25 cellular contexts compared by ENCODE assay signal in genomic region chr1:9038338-9038650, GRCh38. TPM values are rescaled to one million over a fixed set of nuclear protein-coding genes. Genes with fewer than 3 reads are reported as not detected.
DNase-seq lines count a peak whose midpoint lies in the region; ATAC-seq, FAIRE-seq and TF ChIP-seq lines count a peak whose summit lies in the region.
"Had no signal": no experiment of that assay in that cellular context is flagged by ENCODE, and none has a peak within 500 bp of the region (broad histone marks: within the 10 kb centered on the region; RNA-seq: fewer than 3 reads in every experiment).

No MANE protein-coding gene starts in this region.

- H3K9me3 ChIP-seq in DOHH2 (ENCODE audit: control insufficient read depth, insufficient read depth, low read length) (peaks cover 19% of the 10 kb centered on the region), GM12878 (replicated peaks; ENCODE audit: control insufficient read depth, insufficient read depth, low read length) (peaks cover 12% of the 10 kb centered on the region), lower lobe of right lung (peaks cover 8% of the 10 kb centered on the region)
- H3K9me3 ChIP-seq: SK-N-SH had no signal

- POLR2A ChIA-PET in GM12878 (lab: Charles Lee): interaction anchor here (0.6 to 0.9 kb wide), 2 partner anchors 41 to 70 kb away, joined by 3 to 8 read pairs; no protein-coding TSS in a partner anchor

- TF ChIP-seq RAD21 in GM12878 (IDR thresholded peaks at IDR 0.05; ENCODE audit: insufficient read depth, low read depth, low read length): no peak

- peak overlapping the region; percentile 97 for H3K27ac ChIP-seq in DOHH2 (ENCODE audit: low read depth, low read length)
- H3K27ac ChIP-seq in GM12878 (ENCODE audit: control insufficient read depth, insufficient read depth): no peak overlapping the region; the same call in 1 of the 2 replicates
- H3K27ac ChIP-seq in lower lobe of right lung: no peak overlapping the region

- TF ChIP-seq EP300 in GM12878 (IDR thresholded peaks at IDR 0.05; ENCODE audit: borderline replicate concordance in 1 of 2, control insufficient read depth in 1 of 2, low read depth in 2 of 2, low read length in 2 of 2): no peak

- in situ Hi-C loops in GM12878 (cut with MboI): no loop called here

- H3K9me3 Mint-ChIP-seq in effector memory CD8-positive, alpha-beta T cell: peaks cover 9 to 12% of the 10 kb centered on the region in 2 donors

- H3K9ac ChIP-seq in GM12878 (ENCODE audit: control insufficient read depth, insufficient read depth, low read length): no peak overlapping the region
- H3K9ac ChIP-seq: SK-N-SH had no signal

- H3K79me2 ChIP-seq in DOHH2 (ENCODE audit: control insufficient read depth, low read length): peaks cover 1% of the 10 kb centered on the region; the same call in 1 of the 2 replicates
- no peaks in the 10 kb centered on the region for H3K79me2 ChIP-seq in GM12878 (ENCODE audit: control insufficient read depth, insufficient read depth, low read length)

- peaks cover 2% of the 10 kb centered on the region for H3K36me3 Mint-ChIP-seq in effector memory CD8-positive, alpha-beta T cell (ENCODE audit: insufficient read depth)

- no TSS peak for BruUV-seq in GM12878 (replicated peaks; lab: Mats Ljungman, UMichigan)

- H3K4me3 Mint-ChIP-seq in effector memory CD8-positive, alpha-beta T cell: no peak overlapping the region
- H3K4me3 Mint-ChIP-seq: CD14-positive monocyte had no signal

- H3K36me3 ChIP-seq in DOHH2 (ENCODE audit: control insufficient read depth, low read length): peaks cover 85% of the 10 kb centered on the region
- H3K36me3 ChIP-seq in GM12878 (ENCODE audit: control insufficient read depth in 2 of 2, insufficient read depth in 2 of 2, low read length in 1 of 2): peaks cover 20 to 28% of the 10 kb centered on the region in 2 experiments; a peak in 3 of 4 replicates
- H3K36me3 ChIP-seq in lower lobe of right lung: no peaks in the 10 kb centered on the region

- H3K4me2 ChIP-seq in DOHH2 (ENCODE audit: low read length) (peak overlapping the region; percentile 87), GM12878 (ENCODE audit: control insufficient read depth, insufficient read depth) (no peak overlapping the region)
- H3K4me2 ChIP-seq: SK-N-SH had no signal

- H3K4me1 Mint-ChIP-seq in effector memory CD8-positive, alpha-beta T cell (ENCODE audit: low read depth in 2 of 2): peaks cover 0 to 2% of the 10 kb centered on the region in 2 donors
- H3K4me1 Mint-ChIP-seq: CD14-positive monocyte had no signal

- no peak for DNase-seq in GM12878 (ENCODE audit: low read depth, low spot score)
- DNase-seq in lower lobe of right lung: peak; percentile 18
- no peak for DNase-seq in activated T-cell treated with anti-CD3 and anti-CD28 coated beads, Interleukin-2, amount 50 U/mL, for 48 hours
- DNase-seq in effector CD8-positive, alpha-beta T cell (lab: John Stamatoyannopoulos, UW): no peak
- DNase-seq in effector memory CD8-positive, alpha-beta T cell: no peak
- DNase-seq: DMS153; H7; KG1; MM.1S; NCI-H2029; NCI-H446 treated with DMSO at 0.1 percent for 48 hours; NCI-H526; NK-92 treated with Interleukin-12 subunit alpha and Interleukin-12 subunit beta, amount 100 ng/mL, for 24 hours; RPMI8226; SIG-M5; SK-N-SH; SW 1271 had no signal

- H3K4me1 ChIP-seq in DOHH2 (ENCODE audit: control insufficient read depth, low read length) (peaks cover 94% of the 10 kb centered on the region), GM12878 (ENCODE audit: control insufficient read depth, insufficient read depth, low read length) (peaks cover 26% of the 10 kb centered on the region), lower lobe of right lung (no peaks in the 10 kb centered on the region)

- WGBS in GM12878 (ENCODE audit: insufficient coverage, insufficient replicate concordance, low lambda C conversion rate, missing lambda C conversion rate): 85% methylated on average over 8 of the region's 8 CpGs

- ATAC-seq in GM12878 (no peak), lower lobe of right lung (no peak), GM18907 (IDR thresholded peaks at IDR 0.05; ENCODE audit: unreplicated experiment) (no peak)
- no peak for ATAC-seq in effector memory CD8-positive, alpha-beta T cell (replicated peaks)

- SMC1A ChIA-PET in GM12878 (lab: Charles Lee; ENCODE audit: uncharacterized antibody, unreplicated experiment): interaction anchor here (1.4 to 2.2 kb wide), 4 partner anchors 24 to 64 kb away, joined by 5 to 8 read pairs (median 6); no protein-coding TSS in a partner anchor

- H3K9me2 ChIP-seq in DOHH2 (replicated peaks; ENCODE audit: control insufficient read depth, low read length): no peaks in the 10 kb centered on the region
- H3K9me2 ChIP-seq: SK-N-SH had no signal

- H3K27me3 Mint-ChIP-seq in effector memory CD8-positive, alpha-beta T cell: peaks cover 20 to 24% of the 10 kb centered on the region in 2 donors

- peak overlapping the region; percentile 61; the same call in 1 of the 2 replicates for H3K4me3 ChIP-seq in DOHH2 (ENCODE audit: low read length)
- H3K4me3 ChIP-seq in GM12878: no peak overlapping the region
- no peak overlapping the region for H3K4me3 ChIP-seq in lower lobe of right lung

- H4K20me1 ChIP-seq in DOHH2 (ENCODE audit: control insufficient read depth, insufficient read depth, low read depth, low read length): peaks cover 4% of the 10 kb centered on the region; the same call in 1 of the 2 replicates
- H4K20me1 ChIP-seq in GM12878 (ENCODE audit: control insufficient read depth, insufficient read depth): no peaks in the 10 kb centered on the region

- intact Hi-C loops in GM12878 (cut with micrococcal nuclease; ENCODE audit: unreplicated experiment): no loop called here
- intact Hi-C loops in lower lobe of right lung (cut with DNase I): no loop called here

- FAIRE-seq in GM12878 (lab: Jason Lieb, UNC): no peak

- RAD21 ChIA-PET in GM12878 (lab: Charles Lee; ENCODE audit: unreplicated experiment): interaction anchor here (0.7 to 2.3 kb wide), 3 partner anchors 24 to 63 kb away, joined by 3 to 10 read pairs (median 5); no protein-coding TSS in a partner anchor

- no peak overlapping the region for H2AFZ ChIP-seq in GM12878 (ENCODE audit: control insufficient read depth, low read depth, low read length)

- no peak for TF ChIP-seq CTCF in DOHH2 (IDR thresholded peaks at IDR 0.05; ENCODE audit: low read depth, low read length, poor library complexity, severe bottlenecking)
- TF ChIP-seq CTCF in GM12878 (IDR thresholded peaks at IDR 0.05 in 2 of 3, conservative IDR thresholded peaks at IDR 0.05 in 1 of 3; ENCODE audit: control insufficient read depth in 2 of 3, extremely low read depth in 1 of 3, insufficient read depth in 1 of 3, low read depth in 3 of 3, low read length in 3 of 3): no peak
- no peak for TF ChIP-seq CTCF in lower lobe of right lung (IDR thresholded peaks at IDR 0.05)

- CTCF ChIA-PET in GM12878 (lab: Yijun Ruan, JAX): interaction anchor here (1.0 to 1.4 kb wide), 2 partner anchors 24 to 63 kb away, joined by 3 to 6 read pairs; no protein-coding TSS in a partner anchor

- TF ChIP-seq POLR2A in GM19193 (IDR thresholded peaks at IDR 0.05; ENCODE audit: extremely low read depth, insufficient read depth, insufficient read length) (peak; percentile 13), GM12878 (IDR thresholded peaks at IDR 0.05; ENCODE audit: low read depth, low read length) (0 out of 2 replicates have a peak, but pooled peaks have one; percentile 10)

- H3K27me3 ChIP-seq in DOHH2 (ENCODE audit: control insufficient read depth, low read length) (no peaks in the 10 kb centered on the region), GM12878 (replicated peaks in 1 of 2; ENCODE audit: control insufficient read depth in 2 of 2, insufficient read depth in 2 of 2, low read length in 1 of 2) (no peaks in the 10 kb centered on the region), lower lobe of right lung (ENCODE audit: low read depth) (peaks cover 4% of the 10 kb centered on the region)

- no peak overlapping the region for H3K27ac Mint-ChIP-seq in effector memory CD8-positive, alpha-beta T cell
- H3K27ac Mint-ChIP-seq: CD14-positive monocyte had no signal

- peaks cover 57% of the 10 kb centered on the region for H3F3A ChIP-seq in DOHH2 (ENCODE audit: control insufficient read depth, insufficient read depth)

TF ChIP-seq in GM12878, 131 proteins besides CTCF, POLR2A, EP300 and RAD21 (continues in another document):
- no peak for TF ChIP-seq SREBF2 (IDR thresholded peaks at IDR 0.05; ENCODE audit: low read length)

RNA-seq across cellular contexts. Expression of gene SLC2A7, which starts 12.1 kb away (rescaled TPM):
- not detected in 2 replicates for total RNA-seq in GM12878 (2013; cell fraction: nucleolus; rRNA removed)
- not detected in 2 replicates for total RNA-seq in GM12878 (2014; rRNA removed)
- total RNA-seq in GM12878 (2014; rRNA removed; fragmentation: Illumina TruSeq; extraction: Trizol): not detected in 2 replicates
- not detected in 2 replicates for total RNA-seq in GM12878 (2021)
- polyA plus RNA-seq in GM12878 (2011; ENCODE audit: low read depth): not detected
- polyA plus RNA-seq in GM12878 (2011; rRNA removed): not detected in 2 replicates
- not detected in 2 replicates for polyA plus RNA-seq in GM12878 (2011; cell fraction: cytosol; rRNA removed)
- polyA plus RNA-seq in GM12878 (2011; cell fraction: nucleus; rRNA removed): not detected in 2 replicates
- not detected in 2 replicates for polyA plus RNA-seq in GM12878 (2012)
- not detected in 2 replicates for polyA plus RNA-seq in GM12878 (2014; fragmentation: Illumina TruSeq; extraction: Trizol)
- polyA plus RNA-seq in GM12878 (2014; fragmentation: Nextera tagmentation; extraction: Ambion mirVana): not detected
- polyA plus RNA-seq in GM12878 (2014; rRNA removed): not detected in 2 replicates
- not detected for polyA plus RNA-seq in GM12878 (2016; fragmentation: Nextera tagmentation; extraction: Ambion mirVana)
- not detected in 2 replicates for polyA minus RNA-seq in GM12878 (2011; rRNA and poly(A)+ RNA removed)
- not detected in 2 replicates for polyA minus RNA-seq in GM12878 (2011; cell fraction: cytosol; rRNA and poly(A)+ RNA removed)
- polyA minus RNA-seq in GM12878 (2011; cell fraction: nucleus; rRNA and poly(A)+ RNA removed): not detected in 2 replicates
- total RNA-seq in lower lobe of right lung: not detected
- total RNA-seq: A673, Daoy, G401, H7, HT1080 had no signal
- polyA plus RNA-seq: CD14-positive monocyte, SK-N-SH had no signal

RNA-seq across cellular contexts. Expression of gene SLC2A5, which starts 31.1 kb away (rescaled TPM):
- total RNA-seq in GM12878 (2013; cell fraction: nucleolus; rRNA removed): 209 and 221 TPM in 2 replicates
- total RNA-seq in GM12878 (2014; rRNA removed) (20.1 and 24.2 TPM in 2 replicates), GM12878 (2014; rRNA removed; fragmentation: Illumina TruSeq; extraction: Trizol) (10.6 and 12.3 TPM in 2 replicates), GM12878 (2021) (30.9 and 32.3 TPM in 2 replicates), lower lobe of right lung (1.7 TPM)
- 47.3 TPM for polyA plus RNA-seq in GM12878 (2011; ENCODE audit: low read depth)
- polyA plus RNA-seq in GM12878 (2011; rRNA removed) (60.0 and 76.6 TPM in 2 replicates), GM12878 (2014; fragmentation: Illumina TruSeq; extraction: Trizol) (28.7 and 37.7 TPM in 2 replicates), GM12878 (2014; fragmentation: Nextera tagmentation; extraction: Ambion mirVana) (1 to 10 TPM; 4.5 to 5.2 TPM), GM12878 (2014; rRNA removed) (24.7 and 27.4 TPM in 2 replicates), GM12878 (2016; fragmentation: Nextera tagmentation; extraction: Ambion mirVana) (10 to 100 TPM; 19.9 to 23.5 TPM)
- 47.9 and 67.2 TPM in 2 replicates for polyA plus RNA-seq in GM12878 (2011; cell fraction: cytosol; rRNA removed)
- 282 and 381 TPM in 2 replicates for polyA plus RNA-seq in GM12878 (2011; cell fraction: nucleus; rRNA removed)
- polyA plus RNA-seq in GM12878 (2012): 32.5 and 62.6 TPM in 2 replicates
- 81.5 and 87.0 TPM in 2 replicates for polyA minus RNA-seq in GM12878 (2011; rRNA and poly(A)+ RNA removed)
- polyA minus RNA-seq in GM12878 (2011; cell fraction: cytosol; rRNA and poly(A)+ RNA removed): 26.9 and 29.1 TPM in 2 replicates
- 43.3 and 45.3 TPM in 2 replicates for polyA minus RNA-seq in GM12878 (2011; cell fraction: nucleus; rRNA and poly(A)+ RNA removed)
- total RNA-seq: A673, Daoy, HT1080 had no signal
